Comparison of ENCODE assay signal across 2 cellular contexts in genomic region chr9:73083519-73083918, GRCh38.
TF ChIP-seq lines count a peak whose summit lies in the region.

No MANE protein-coding gene starts in this region.

TF ChIP-seq in liver, 16 proteins besides CTCF, POLR2A, EP300 and RAD21 (continued from another document):
- TF ChIP-seq ZBTB33 (IDR thresholded peaks at IDR 0.05): peak; percentile 31
- TF ChIP-seq FOXA1 (IDR thresholded peaks at IDR 0.05): no peak
- TF ChIP-seq SP1 (IDR thresholded peaks at IDR 0.05): peak; percentile 79
- TF ChIP-seq TAF1 (conservative IDR thresholded peaks at IDR 0.05): no peak
- peak; percentile 87 for TF ChIP-seq YY1 (IDR thresholded peaks at IDR 0.05)
- peak; percentile 28 for TF ChIP-seq MAX (IDR thresholded peaks at IDR 0.05)
- no peak for TF ChIP-seq REST (IDR thresholded peaks at IDR 0.05)
- TF ChIP-seq FOXA2 (IDR thresholded peaks at IDR 0.05): no peak

TF ChIP-seq in HepG2, 621 proteins besides CTCF, POLR2A, EP300 and RAD21 (continued from another document):
- TF ChIP-seq ZUFSP (CRISPR knock-in tag; IDR thresholded peaks at IDR 0.05; ENCODE audit: borderline replicate concordance) (no peak), ELF1 (CRISPR knock-in tag; IDR thresholded peaks at IDR 0.05) (no peak), MAFK (conservative IDR thresholded peaks at IDR 0.05 in 1 of 2, IDR thresholded peaks at IDR 0.05 in 1 of 2; ENCODE audit: low read length in 2 of 2) (no peak), MYNN (CRISPR knock-in tag; IDR thresholded peaks at IDR 0.05; ENCODE audit: low read depth) (no peak), ZNF382 (CRISPR knock-in tag; IDR thresholded peaks at IDR 0.05; ENCODE audit: borderline replicate concordance) (no peak), CREB3 (CRISPR knock-in tag; IDR thresholded peaks at IDR 0.05) (no peak), CERS6 (CRISPR knock-in tag; IDR thresholded peaks at IDR 0.05) (no peak), IKZF4 (CRISPR knock-in tag; IDR thresholded peaks at IDR 0.05; ENCODE audit: borderline replicate concordance, low read depth, not compliant biosample characterization) (no peak), ZNF276 (CRISPR knock-in tag; IDR thresholded peaks at IDR 0.05; ENCODE audit: low read depth) (no peak), GFI1 (CRISPR knock-in tag; IDR thresholded peaks at IDR 0.05; ENCODE audit: borderline replicate concordance) (no peak), ZNF280B (CRISPR knock-in tag; IDR thresholded peaks at IDR 0.05; ENCODE audit: borderline replicate concordance) (no peak), RXRB (CRISPR knock-in tag; IDR thresholded peaks at IDR 0.05; ENCODE audit: borderline replicate concordance) (no peak), ZNF773 (CRISPR knock-in tag; IDR thresholded peaks at IDR 0.05; ENCODE audit: borderline replicate concordance) (no peak), NR3C1 (CRISPR knock-in tag; IDR thresholded peaks at IDR 0.05) (no peak)
TF ChIP-seq in HepG2: peak in this region for 0.
